Comparison of ENCODE assay signal across 8 cellular contexts in genomic region chr16:81076566-81077076, GRCh38. TPM values are rescaled to one million over a fixed set of nuclear protein-coding genes. Genes with fewer than 3 reads are reported as not detected.
DNase-seq lines count a peak whose midpoint lies in the region; ATAC-seq and TF ChIP-seq lines count a peak whose summit lies in the region.

No MANE protein-coding gene starts in this region.

- intact Hi-C loops in transverse colon (cut with DNase I; ENCODE audit: low total_unique reads): loop anchor here (5.0 kb wide), 1 partner anchor 39 kb away; the partner anchor contains the start of gene ATMIN

- peaks cover 24% of the 10 kb centered on the region for H3K4me1 Mint-ChIP-seq in activated naive CD4-positive, alpha-beta T cell treated with anti-CD3 and anti-CD28 coated beads, Interleukin-2, amount 10 ng/mL, durations not matched to agents 7 days and 5 days

- H3K4me3 ChIP-seq in GM06990 (replicated peaks; ENCODE audit: low read depth, low read length) (peak overlapping the region; percentile 75), cardiac muscle cell (peak overlapping the region; percentile 88), transverse colon (peak overlapping the region; percentile 48 to 76 (median 66))

- CTCF ChIA-PET in activated naive CD4-positive, alpha-beta T cell treated with anti-CD3 and anti-CD28 coated beads, Interleukin-2, amount 10 ng/mL, durations not matched to agents 7 days and 5 days (lab: Charles Lee): interaction anchor here (2.5 to 2.8 kb wide), 2 partner anchors 41 to 42 kb away, joined by 8 to 10 read pairs; partner anchors contain the start of gene ATMIN

- in situ Hi-C loops in transverse colon (cut with MboI; ENCODE audit: low pct_ligation_motif_present in 1 of 4, low pct_unique_long_range_greater_than_20kb in 1 of 4, low sequenced_read_pairs in 3 of 4): no loop called here

- DNase-seq in GM06990 (ENCODE audit: extremely low read depth, insufficient read length) (no peak), NCI-H1048 (lab: John Stamatoyannopoulos, UW) (peak; percentile 31), SK-N-DZ (ENCODE audit: low spot score) (peak; percentile 93), cardiac muscle cell (ENCODE audit: low read depth in 1 of 2, low spot score in 1 of 2) (peak; percentile 85 to 86), pons (ENCODE audit: low spot score) (peak; percentile 94), transverse colon (peak; percentile 93)
- DNase-seq in activated naive CD4-positive, alpha-beta T cell treated with anti-CD3 and anti-CD28 coated beads, Interleukin-2, amount 10 ng/mL, durations not matched to agents 7 days and 5 days: peak; percentile 93

- no peak for TF ChIP-seq EP300 in transverse colon (IDR thresholded peaks at IDR 0.05; ENCODE audit: low read depth)

- H3K4me1 ChIP-seq in cardiac muscle cell (ENCODE audit: low read depth): no peaks in the 10 kb centered on the region
- H3K4me1 ChIP-seq in transverse colon: peaks cover 0 to 10% (median 5%) of the 10 kb centered on the region in 4 donors

- 0 to 4% methylated on average over 5 to 23 of the region's 27 CpGs for whole genome bisulfite sequencing in transverse colon (ENCODE audit: low coverage in 1 of 2), 2 donors

- ATAC-seq in HG02623 (IDR thresholded peaks at IDR 0.05; ENCODE audit: unreplicated experiment): peak; percentile 78

- no peak for TF ChIP-seq CTCF in GM06990 (IDR thresholded peaks at IDR 0.05; ENCODE audit: insufficient read depth, low read length, poor library complexity, severe bottlenecking)
- TF ChIP-seq CTCF in cardiac muscle cell (IDR thresholded peaks at IDR 0.05; ENCODE audit: low read depth, low read length): no peak
- TF ChIP-seq CTCF in transverse colon (IDR thresholded peaks at IDR 0.05): no peak

- H3K9me3 ChIP-seq in cardiac muscle cell (ENCODE audit: low read depth) (no peaks in the 10 kb centered on the region), transverse colon (no peaks in the 10 kb centered on the region)

- H3K27me3 ChIP-seq in GM06990 (replicated peaks; ENCODE audit: control insufficient read depth, insufficient read depth, low read length) (no peaks in the 10 kb centered on the region), cardiac muscle cell (no peaks in the 10 kb centered on the region), transverse colon (no peaks in the 10 kb centered on the region)

- no peak for TF ChIP-seq POLR2A in transverse colon (IDR thresholded peaks at IDR 0.05)

- no peak overlapping the region for H3K27ac Mint-ChIP-seq in activated naive CD4-positive, alpha-beta T cell treated with anti-CD3 and anti-CD28 coated beads, Interleukin-2, amount 10 ng/mL, durations not matched to agents 7 days and 5 days

- H3K9me3 Mint-ChIP-seq in activated naive CD4-positive, alpha-beta T cell treated with anti-CD3 and anti-CD28 coated beads, Interleukin-2, amount 10 ng/mL, durations not matched to agents 7 days and 5 days: no peaks in the 10 kb centered on the region

- no peaks in the 10 kb centered on the region for H3K36me3 Mint-ChIP-seq in activated naive CD4-positive, alpha-beta T cell treated with anti-CD3 and anti-CD28 coated beads, Interleukin-2, amount 10 ng/mL, durations not matched to agents 7 days and 5 days

- H3K36me3 ChIP-seq in GM06990 (ENCODE audit: control insufficient read depth, insufficient read depth, low read length) (no peaks in the 10 kb centered on the region), cardiac muscle cell (no peaks in the 10 kb centered on the region), transverse colon (no peaks in the 10 kb centered on the region)

- no peaks in the 10 kb centered on the region for H3K27me3 Mint-ChIP-seq in activated naive CD4-positive, alpha-beta T cell treated with anti-CD3 and anti-CD28 coated beads, Interleukin-2, amount 10 ng/mL, durations not matched to agents 7 days and 5 days

- no peak overlapping the region for H3K4me3 Mint-ChIP-seq in activated naive CD4-positive, alpha-beta T cell treated with anti-CD3 and anti-CD28 coated beads, Interleukin-2, amount 10 ng/mL, durations not matched to agents 7 days and 5 days

- H3K27ac ChIP-seq in cardiac muscle cell (peak overlapping the region; percentile 96), transverse colon (peak overlapping the region; percentile 92 to 97 (median 95))

RNA-seq across cellular contexts. Expression of gene C16orf46, which starts 0.4 kb away (rescaled TPM):
- 2.0 and 3.1 TPM in 2 replicates for polyA plus RNA-seq in SK-N-DZ (2014; cell fraction: cytosol; rRNA removed)
- 1.9 and 3.3 TPM in 2 replicates for polyA plus RNA-seq in SK-N-DZ (2014; cell fraction: nucleus; rRNA removed)
- total RNA-seq in cardiac muscle cell (0.60 and 1.9 TPM in 2 replicates), transverse colon (1 to 10 TPM in 1 of 4 donors, under 1 TPM in 1, not detected in 2; 0.32 to 5.6 TPM)
- polyA plus RNA-seq in cardiac muscle cell: 0.60 and 1.7 TPM in 2 replicates

RNA-seq across cellular contexts. Expression of gene GCSH, which starts 19.6 kb away (rescaled TPM):
- 118 and 123 TPM in 2 replicates for polyA plus RNA-seq in SK-N-DZ (2014; cell fraction: cytosol; rRNA removed)
- 85.3 and 115 TPM in 2 replicates for polyA plus RNA-seq in SK-N-DZ (2014; cell fraction: nucleus; rRNA removed)
- 15.8 and 26.1 TPM in 2 replicates for total RNA-seq in cardiac muscle cell
- 56.2 and 78.9 TPM in 2 replicates for polyA plus RNA-seq in cardiac muscle cell
- total RNA-seq in transverse colon: 10 to 100 TPM in 1 of 4 donors, 1 to 10 TPM in 2, not detected in 1; 5.6 to 13.0 (median 8.9) TPM

RNA-seq across cellular contexts. Expression of gene ATMIN, which starts 41.0 kb away (rescaled TPM):
- polyA plus RNA-seq in SK-N-DZ (2014; cell fraction: cytosol; rRNA removed): 42.9 and 52.1 TPM in 2 replicates
- 28.6 and 29.2 TPM in 2 replicates for polyA plus RNA-seq in SK-N-DZ (2014; cell fraction: nucleus; rRNA removed)
- total RNA-seq in cardiac muscle cell: 25.9 and 31.0 TPM in 2 replicates
- 36.5 and 43.3 TPM in 2 replicates for polyA plus RNA-seq in cardiac muscle cell
- 10 to 100 TPM; 24.7 to 86.0 (median 35.5) TPM for total RNA-seq in transverse colon
